ENCODE assay signal across 8 cellular contexts in the genomic region with DNA sequence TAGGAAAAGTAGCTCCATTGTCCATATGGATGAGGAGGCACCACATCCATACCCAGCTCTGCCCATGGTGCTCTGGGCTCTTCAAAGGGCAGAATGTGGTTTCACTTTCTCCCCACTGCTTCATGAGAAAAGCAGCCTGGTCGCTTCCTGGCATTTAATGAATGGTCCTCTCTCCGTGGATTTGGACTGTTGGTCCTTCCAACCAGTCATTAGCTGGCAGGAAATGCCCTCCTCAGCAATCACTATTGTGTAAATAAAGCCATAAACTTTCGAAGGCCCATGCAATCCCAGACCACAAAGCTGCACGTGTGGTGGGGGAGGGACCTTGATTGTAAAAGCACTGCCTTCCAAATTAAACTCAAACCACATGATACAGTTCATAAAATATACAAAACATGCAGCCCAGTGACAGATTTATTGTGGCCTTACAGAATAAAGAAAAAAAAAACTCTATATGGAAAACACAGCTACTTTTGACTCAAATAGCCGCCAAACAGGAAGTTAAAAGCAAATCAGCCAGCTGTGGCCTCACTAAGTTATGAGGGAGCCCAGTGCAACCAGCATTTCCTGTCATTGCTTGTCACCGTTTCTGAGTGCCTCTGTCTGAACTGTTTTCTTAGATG.
A peak's percentile ranks its signal among the peaks of the same experiment; 100 is the strongest.
DNase-seq lines count a peak whose midpoint lies in the region; ATAC-seq lines count a peak whose summit lies in the region.

No MANE protein-coding gene starts in this region.

- no peaks in the 10 kb centered on the region for H3K27me3 Mint-ChIP-seq in activated naive CD8-positive, alpha-beta T cell treated with anti-CD3 and anti-CD28 coated beads, Interleukin-2, amount 50 U/mL, for 24 hours

- ATAC-seq in GM19395 (IDR thresholded peaks at IDR 0.05; ENCODE audit: unreplicated experiment) = peak; percentile 86
- ATAC-seq in HG03432 (IDR thresholded peaks at IDR 0.05; ENCODE audit: unreplicated experiment) = peak; percentile 88
- ATAC-seq in activated naive CD8-positive, alpha-beta T cell treated with anti-CD3 and anti-CD28 coated beads, Interleukin-2, amount 50 U/mL, for 24 hours = peak; percentile 85

- H3K9me3 Mint-ChIP-seq in activated naive CD8-positive, alpha-beta T cell treated with anti-CD3 and anti-CD28 coated beads, Interleukin-2, amount 50 U/mL, for 24 hours = no peaks in the 10 kb centered on the region

- peaks cover 55% of the 10 kb centered on the region for H3K4me1 Mint-ChIP-seq in activated naive CD8-positive, alpha-beta T cell treated with anti-CD3 and anti-CD28 coated beads, Interleukin-2, amount 50 U/mL, for 24 hours

- peak overlapping the region; percentile 79 for H3K4me3 Mint-ChIP-seq in activated naive CD8-positive, alpha-beta T cell treated with anti-CD3 and anti-CD28 coated beads, Interleukin-2, amount 50 U/mL, for 24 hours

- H3K36me3 Mint-ChIP-seq in activated naive CD8-positive, alpha-beta T cell treated with anti-CD3 and anti-CD28 coated beads, Interleukin-2, amount 50 U/mL, for 24 hours (ENCODE audit: low read depth) = no peaks in the 10 kb centered on the region

- H3K27ac Mint-ChIP-seq in activated naive CD8-positive, alpha-beta T cell treated with anti-CD3 and anti-CD28 coated beads, Interleukin-2, amount 50 U/mL, for 24 hours = peak overlapping the region; percentile 97

- DNase-seq in DMS53 (lab: John Stamatoyannopoulos, UW) (peak; percentile 81), OCI-M1 (lab: John Stamatoyannopoulos, UW) (peak; percentile 71), hepatic stellate cell (ENCODE audit: low spot score) (peak; percentile 4), NCI-H1930 (lab: John Stamatoyannopoulos, UW) (no peak)
- peak; percentile 22 for DNase-seq in activated naive CD8-positive, alpha-beta T cell treated with anti-CD3 and anti-CD28 coated beads, Interleukin-2, amount 50 U/mL, for 24 hours
- DNase-seq in stimulated activated CD4-positive, alpha-beta T cell treated with anti-CD3 and anti-CD28 coated beads, Interleukin-2, amount 100 ng/mL, for 4 hours (ENCODE audit: low read depth) = peak; percentile 6

Comparison
In these comparisons a context has a peak if more than half of its experiments do, and no peak if none do; other contexts are left out.
1. DNase-seq: peak in DMS53 (single experiment), OCI-M1 (single experiment), activated naive CD8-positive, alpha-beta T cell treated with anti-CD3 and anti-CD28 coated beads, Interleukin-2, amount 50 U/mL, for 24 hours (single experiment), hepatic stellate cell (single experiment) and stimulated activated CD4-positive, alpha-beta T cell treated with anti-CD3 and anti-CD28 coated beads, Interleukin-2, amount 100 ng/mL, for 4 hours (single experiment); none in NCI-H1930 (0 of 2).
2. Peak in every context shown above with its lines, with median percentiles within 50 percentile points of each other: ATAC-seq.